1 cellular context compared by ENCODE assay signal in the genomic region with DNA sequence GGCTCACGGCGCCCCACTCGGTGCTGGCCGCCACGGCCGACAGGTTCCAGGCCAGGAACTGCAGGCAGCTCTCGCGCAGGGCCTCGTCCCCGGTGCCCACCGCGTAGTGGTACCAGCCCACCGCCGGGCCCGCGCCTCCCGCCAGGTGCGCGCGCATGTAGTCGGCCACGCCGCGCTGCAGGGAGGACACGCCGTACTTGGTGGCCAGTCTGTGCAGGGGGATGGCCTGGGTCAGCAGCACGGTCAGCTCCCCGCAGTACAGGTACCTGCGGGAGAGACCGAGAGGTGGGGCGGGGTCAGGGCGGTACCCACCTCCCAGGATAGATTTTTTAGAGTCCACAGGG.
TF ChIP-seq lines count a peak whose summit lies in the region.

No MANE protein-coding gene starts in this region.

TF ChIP-seq in A549, 52 proteins besides CTCF, POLR2A, EP300 and RAD21 (continued from another document):
- TF ChIP-seq RCOR1 (IDR thresholded peaks at IDR 0.05; ENCODE audit: low read depth, low read length) = no peak
- TF ChIP-seq, protein P1, sequence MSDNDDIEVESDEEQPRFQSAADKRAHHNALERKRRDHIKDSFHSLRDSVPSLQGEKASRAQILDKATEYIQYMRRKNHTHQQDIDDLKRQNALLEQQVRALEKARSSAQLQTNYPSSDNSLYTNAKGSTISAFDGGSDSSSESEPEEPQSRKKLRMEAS (IDR thresholded peaks at IDR 0.05) = no peak
- TF ChIP-seq, protein P2, sequence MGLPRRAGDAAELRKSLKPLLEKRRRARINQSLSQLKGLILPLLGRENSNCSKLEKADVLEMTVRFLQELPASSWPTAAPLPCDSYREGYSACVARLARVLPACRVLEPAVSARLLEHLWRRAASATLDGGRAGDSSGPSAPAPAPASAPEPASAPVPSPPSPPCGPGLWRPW (IDR thresholded peaks at IDR 0.05) = no peak
- TF ChIP-seq EHMT2 (IDR thresholded peaks at IDR 0.05; ENCODE audit: low read depth) = no peak
- TF ChIP-seq CEBPB (IDR thresholded peaks at IDR 0.05) = no peak
TF ChIP-seq in A549: peak in this region for 0.
